Comparison of ENCODE assay signal across 18 cellular contexts in genomic region chr6:170404036-170404435, GRCh38.
DNase-seq lines count a peak whose midpoint lies in the region; ATAC-seq and TF ChIP-seq lines count a peak whose summit lies in the region.
"Had no signal": no experiment of that assay in that cellular context is flagged by ENCODE, and none has a peak within 500 bp of the region (broad histone marks: within the 10 kb centered on the region; RNA-seq: fewer than 3 reads in every experiment).

No MANE protein-coding gene starts in this region.

- ATAC-seq in HG02678 (IDR thresholded peaks at IDR 0.05; ENCODE audit: unreplicated experiment), result no peak
- ATAC-seq: Right ventricle myocardium inferior had no signal

- H3K27me3 ChIP-seq in brain microvascular endothelial cell (replicated peaks), result no peaks in the 10 kb centered on the region
- H3K27me3 ChIP-seq: BE2C, suprapubic skin had no signal

- no peak for DNase-seq in HFFc6
- DNase-seq in brain microvascular endothelial cell, result no peak
- peak; percentile 66 to 78 for DNase-seq in hippocampal formation (lab: John Stamatoyannopoulos, UW)
- peak; percentile 70 for DNase-seq in pons (ENCODE audit: low spot score)
- DNase-seq in activated naive CD4-positive, alpha-beta T cell (lab: John Stamatoyannopoulos, UW), result no peak
- no peak for DNase-seq in T1000 (lab: John Stamatoyannopoulos, UW)
- DNase-seq in germinal center (ENCODE audit: low spot score), result no peak
- DNase-seq: activated CD4-positive, alpha-beta T cell treated with anti-CD3 and anti-CD28 coated beads for 4 hours; activated CD8-positive, alpha-beta memory T cell treated with anti-CD3 and anti-CD28 coated beads, Interleukin-2, amount 50 U/mL, for 4 hours; activated naive CD4-positive, alpha-beta T cell treated with Interleukin-2 at 50 U/mL for 16 hours; BE2C; GF-D8; Karpas-422; NCI-H1417 had no signal

- in situ Hi-C loops in brain microvascular endothelial cell (cut with HindIII; ENCODE audit: low pct_ligation_motif_present, low sequenced_read_pairs), result no loop called here

- H3K27ac ChIP-seq in brain microvascular endothelial cell, result peak overlapping the region; percentile 93
- H3K27ac ChIP-seq: suprapubic skin had no signal

- no peak overlapping the region for H3K4me3 Mint-ChIP-seq in HFFc6
- H3K4me3 Mint-ChIP-seq: T-helper 2 cell treated with Interferon-gamma antibody and Interleukin-4, amounts not matched to agents 5 μg/mL and 100 μg/mL, for 36 hours had no signal

- H3K4me3 ChIP-seq in brain microvascular endothelial cell (ENCODE audit: low read depth, low read length), result no peak overlapping the region
- H3K4me3 ChIP-seq: suprapubic skin had no signal

- no peaks in the 10 kb centered on the region; the same call in 1 of the 2 replicates for H3K27me3 Mint-ChIP-seq in HFFc6 (ENCODE audit: insufficient read depth)

- peaks cover 41% of the 10 kb centered on the region for H3K36me3 Mint-ChIP-seq in HFFc6 (ENCODE audit: low read depth)

- TF ChIP-seq CTCF in HFFc6 (IDR thresholded peaks at IDR 0.05) (no peak), brain microvascular endothelial cell (IDR thresholded peaks at IDR 0.05; ENCODE audit: low read depth, low read length, missing control alignments) (no peak)

- H3K36me3 ChIP-seq in brain microvascular endothelial cell (replicated peaks), result peaks cover 10% of the 10 kb centered on the region

- H3K9me3 Mint-ChIP-seq in HFFc6, result no peaks in the 10 kb centered on the region
- H3K9me3 Mint-ChIP-seq: T-helper 2 cell treated with Interferon-gamma antibody and Interleukin-4, amounts not matched to agents 5 μg/mL and 100 μg/mL, for 36 hours had no signal

- 0 out of 2 replicates have a peak overlapping the region, but pooled peaks have one; percentile 26 for H3K27ac Mint-ChIP-seq in HFFc6
- H3K27ac Mint-ChIP-seq: T-helper 2 cell treated with Interferon-gamma antibody and Interleukin-4, amounts not matched to agents 5 μg/mL and 100 μg/mL, for 36 hours had no signal

- peaks cover 58% of the 10 kb centered on the region for H3K4me1 Mint-ChIP-seq in HFFc6 (ENCODE audit: low read depth)

Comparison
In these comparisons a context has a peak if more than half of its experiments do, and no peak if none do; other contexts are left out.
1. DNase-seq: peak in hippocampal formation (2 of 2) and pons (single experiment); none in HFFc6 (single experiment), brain microvascular endothelial cell (single experiment), activated naive CD4-positive, alpha-beta T cell (0 of 4), T1000 (single experiment) and germinal center (single experiment).